9 cellular contexts compared by ENCODE assay signal in the genomic region with DNA sequence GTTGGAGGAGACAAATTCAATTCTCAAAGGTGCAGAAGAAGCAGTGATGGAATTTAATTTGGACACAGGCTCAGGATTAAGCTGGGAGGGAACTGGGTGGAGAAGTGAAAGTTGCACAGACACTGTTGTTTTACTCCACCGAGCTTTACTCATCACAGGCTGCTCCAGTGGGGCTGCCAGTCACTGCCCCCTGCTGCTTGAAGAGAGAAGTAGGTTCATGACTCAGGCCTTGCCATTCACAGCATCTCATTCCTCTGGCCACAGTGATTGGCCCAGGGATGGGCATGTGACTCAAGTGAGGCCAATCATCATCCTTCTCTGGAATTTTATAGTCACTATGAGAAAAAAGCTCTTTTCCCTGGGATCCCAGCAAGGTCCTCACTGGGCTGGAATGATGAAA. TPM values are rescaled to one million over a fixed set of nuclear protein-coding genes. Genes with fewer than 3 reads are reported as not detected.
DNase-seq lines count a peak whose midpoint lies in the region; TF ChIP-seq lines count a peak whose summit lies in the region.
"Had no signal": no experiment of that assay in that cellular context is flagged by ENCODE, and none has a peak within 500 bp of the region (broad histone marks: within the 10 kb centered on the region; RNA-seq: fewer than 3 reads in every experiment).

No MANE protein-coding gene starts in this region.

- H3K27me3 ChIP-seq in H9 (ENCODE audit: insufficient read depth, low read length): no peaks in the 10 kb centered on the region

- no peak overlapping the region for H3K27ac Mint-ChIP-seq in H9
- H3K27ac Mint-ChIP-seq in type B pancreatic cell: no peak overlapping the region
- H3K27ac Mint-ChIP-seq: activated naive CD8-positive, alpha-beta T cell had no signal

- H3K79me2 ChIP-seq in H9 (ENCODE audit: insufficient read depth, low read length): no peaks in the 10 kb centered on the region

- no peak overlapping the region for H4K91ac ChIP-seq in H9 (ENCODE audit: insufficient read length, low read depth, low read length)

- H2AFZ ChIP-seq in H9 (ENCODE audit: low read length): no peak overlapping the region

- no peak overlapping the region for H3K27ac ChIP-seq in H9 (ENCODE audit: insufficient read length, low read depth, low read length)

- H2BK12ac ChIP-seq in H9 (ENCODE audit: insufficient read length, low read depth, low read length): no peak overlapping the region

- H2AK5ac ChIP-seq in H9 (ENCODE audit: insufficient read length, low read length): no peak overlapping the region

- no peaks in the 10 kb centered on the region for H3K9me3 Mint-ChIP-seq in H9
- H3K9me3 Mint-ChIP-seq in type B pancreatic cell: no peaks in the 10 kb centered on the region

- H3K4me1 Mint-ChIP-seq in H9: peaks cover 11 to 14% of the 10 kb centered on the region in 2 experiments
- no peaks in the 10 kb centered on the region for H3K4me1 Mint-ChIP-seq in type B pancreatic cell (ENCODE audit: unreplicated experiment)

- H3K56ac ChIP-seq in H9 (ENCODE audit: insufficient read length, low read depth, low read length): no peak overlapping the region

- H3T11ph ChIP-seq in H9 (ENCODE audit: low read length): no peak overlapping the region

- H3K14ac ChIP-seq in H9 (ENCODE audit: insufficient read depth, low read length): no peak overlapping the region

- H3K36me3 Mint-ChIP-seq in H9 (ENCODE audit: insufficient read depth in 1 of 3, low read depth in 3 of 3): no peaks in the 10 kb centered on the region; a peak in 1 of 7 replicates
- no peaks in the 10 kb centered on the region for H3K36me3 Mint-ChIP-seq in type B pancreatic cell
- H3K36me3 Mint-ChIP-seq: activated naive CD8-positive, alpha-beta T cell had no signal

- H3K79me1 ChIP-seq in H9 (ENCODE audit: insufficient read depth, low read depth, low read length, poor library complexity, severe bottlenecking): peaks cover 2% of the 10 kb centered on the region

- H3K4me3 ChIP-seq in NB4 (ENCODE audit: low read depth, low read length): no peak overlapping the region

- no peak for TF ChIP-seq POLR2A in NB4 (IDR thresholded peaks at IDR 0.05; ENCODE audit: extremely low read depth, insufficient read length)

- no peaks in the 10 kb centered on the region for H3K27me3 Mint-ChIP-seq in H9 (ENCODE audit: low read depth)
- H3K27me3 Mint-ChIP-seq in type B pancreatic cell: peaks cover 12% of the 10 kb centered on the region
- H3K27me3 Mint-ChIP-seq: activated naive CD8-positive, alpha-beta T cell had no signal

- no peaks in the 10 kb centered on the region for H4K20me1 ChIP-seq in H9 (ENCODE audit: control insufficient read depth, insufficient read depth, insufficient read length)

- no peak overlapping the region for H3K18ac ChIP-seq in H9 (ENCODE audit: insufficient read length, low read depth, low read length)

- H4K8ac ChIP-seq in H9 (replicated peaks; ENCODE audit: insufficient read length, low read depth, low read length): no peak overlapping the region

- no peak overlapping the region for H2BK15ac ChIP-seq in H9 (ENCODE audit: low read depth, low read length)

- H4K5ac ChIP-seq in H9 (ENCODE audit: insufficient read length, low read depth, low read length): no peak overlapping the region

- H3K4ac ChIP-seq in H9 (ENCODE audit: low read depth, low read length): no peak overlapping the region

- H3K4me3 Mint-ChIP-seq in H9 (no peak overlapping the region), type B pancreatic cell (no peak overlapping the region)
- H3K4me3 Mint-ChIP-seq: activated naive CD8-positive, alpha-beta T cell had no signal

- no peak overlapping the region for H2BK5ac ChIP-seq in H9 (ENCODE audit: insufficient read length, low read length)

- no CpG with 5 or more reads among the region's 1 CpG for WGBS in H9 (ENCODE audit: extremely low coverage, insufficient read length, low lambda C conversion rate)

- peaks cover 2% of the 10 kb centered on the region; the same call in 1 of the 2 replicates for H3K4me1 ChIP-seq in H9 (ENCODE audit: insufficient read depth, low read length)

- no peak overlapping the region for H2BK120ac ChIP-seq in H9 (ENCODE audit: low read depth, low read length, poor library complexity, severe bottlenecking)

- H3K9me3 ChIP-seq in H9 (ENCODE audit: control insufficient read depth, low read depth, low read length): no peaks in the 10 kb centered on the region

- H3K23me2 ChIP-seq in H9 (ENCODE audit: insufficient read length, low read depth, low read length, poor library complexity, severe bottlenecking): no peaks in the 10 kb centered on the region

- no peak overlapping the region for H3K9ac ChIP-seq in H9 (ENCODE audit: extremely low read depth, insufficient read length, low read length)

- no peak overlapping the region for H3K23ac ChIP-seq in H9 (ENCODE audit: insufficient read length, low read depth, low read length)

- no peak overlapping the region for H3K4me2 ChIP-seq in H9 (ENCODE audit: insufficient read depth, insufficient read length, low read length)

- DNase-seq in NCI-H1105 treated with DMSO at 0.1 percent for 48 hours (lab: John Stamatoyannopoulos, UW) (peak; percentile 7), NCI-H1105 (lab: John Stamatoyannopoulos, UW) (no peak), H9 (peak; percentile 70), NB4 (ENCODE audit: low read depth) (peak; percentile 75), activated T-cell treated with anti-CD3 and anti-CD28 coated beads for 4 hours (peak; percentile 28), iris pigment epithelial cell (ENCODE audit: low read depth) (peak; percentile 30), type B pancreatic cell (ENCODE audit: extremely low spot score, unreplicated experiment) (no peak), NCI-H345 treated with DMSO at 0.1 percent for 48 hours (lab: John Stamatoyannopoulos, UW; ENCODE audit: unreplicated experiment) (no peak)

- TF ChIP-seq CTCF in H9 (conservative IDR thresholded peaks at IDR 0.05) (peak; percentile 58), NB4 (IDR thresholded peaks at IDR 0.05; ENCODE audit: low read depth, low read length) (peak; percentile 58), type B pancreatic cell (conservative IDR thresholded peaks at IDR 0.05) (peak; percentile 47)

- no peak overlapping the region for H2BK20ac ChIP-seq in H9 (ENCODE audit: low read depth, low read length, poor library complexity, severe bottlenecking)

RNA-seq across cellular contexts. Expression of gene GNAO1, which starts 11.8 kb away (rescaled TPM):
- total RNA-seq in H9 (2021): 16.9 and 17.0 TPM in 2 replicates
- total RNA-seq in type B pancreatic cell (ENCODE audit: low replicate concordance): 13.2 and 20.1 TPM in 2 replicates

Comparison
In these comparisons a context has a peak if more than half of its experiments do, and no peak if none do; other contexts are left out.
1. DNase-seq: peak in NCI-H1105 treated with DMSO at 0.1 percent for 48 hours (single experiment), H9 (single experiment), NB4 (single experiment), activated T-cell treated with anti-CD3 and anti-CD28 coated beads for 4 hours (single experiment) and iris pigment epithelial cell (single experiment); none in NCI-H1105 (single experiment), type B pancreatic cell (single experiment) and NCI-H345 treated with DMSO at 0.1 percent for 48 hours (single experiment).
2. Peak in every context shown above with its lines, with median percentiles within 50 percentile points of each other: CTCF ChIP-seq.